ENCODE assay signal across 12 cellular contexts in genomic region chr20:49501917-49502316, GRCh38. TPM values are rescaled to one million over a fixed set of nuclear protein-coding genes. Genes with fewer than 3 reads are reported as not detected.
DNase-seq lines count a peak whose midpoint lies in the region; TF ChIP-seq lines count a peak whose summit lies in the region.
"Had no signal": no experiment of that assay in that cellular context is flagged by ENCODE, and none has a peak within 500 bp of the region (broad histone marks: within the 10 kb centered on the region; RNA-seq: fewer than 3 reads in every experiment).

No MANE protein-coding gene starts in this region.

- DNase-seq in ELF-1 (ENCODE audit: low read depth, low spot score) (peak; percentile 69), amniotic epithelial cell (ENCODE audit: low read depth) (peak; percentile 34), left kidney (ENCODE audit: low read depth, low spot score) (peak; percentile 36), kidney glomerular epithelial cell (lab: John Stamatoyannopoulos, UW) (no peak), GM20000 (ENCODE audit: low spot score) (no peak)
- peak; percentile 18 for DNase-seq in Jurkat, Clone E6-1 (ENCODE audit: low read depth, low spot score)
- no peak for DNase-seq in stimulated activated naive CD4-positive, alpha-beta T cell (lab: John Stamatoyannopoulos, UW)
- DNase-seq: NCI-H1417 treated with DMSO at 0.1 percent for 48 hours; NCI-H774; stimulated activated naive CD8-positive, alpha-beta T cell treated with anti-CD3 and anti-CD28 coated beads, Interleukin-15, amount 100 ng/mL, for 72 hours; T-helper 1 cell had no signal

- TF ChIP-seq CTCF in GM20000 (IDR thresholded peaks at IDR 0.05; ENCODE audit: extremely low read depth, missing control alignments) = no peak

- no peak overlapping the region for H3K4me3 ChIP-seq in Jurkat, Clone E6-1 (ENCODE audit: low read length)
- H3K4me3 ChIP-seq: hepatocyte had no signal

RNA-seq across cellular contexts. Expression of gene KCNB1, which starts 19.4 kb away (rescaled TPM):
- polyA plus RNA-seq in Jurkat, Clone E6-1 (2012; ENCODE audit: insufficient read depth, insufficient read length) = not detected

Comparison
In these comparisons a context has a peak if more than half of its experiments do, and no peak if none do; other contexts are left out.
1. DNase-seq: peak in ELF-1 (single experiment), Jurkat, Clone E6-1 (single experiment), amniotic epithelial cell (single experiment) and left kidney (single experiment); none in kidney glomerular epithelial cell (single experiment), stimulated activated naive CD4-positive, alpha-beta T cell (0 of 6) and GM20000 (single experiment).